Comparison of ENCODE assay signal across 20 cellular contexts in the genomic region with DNA sequence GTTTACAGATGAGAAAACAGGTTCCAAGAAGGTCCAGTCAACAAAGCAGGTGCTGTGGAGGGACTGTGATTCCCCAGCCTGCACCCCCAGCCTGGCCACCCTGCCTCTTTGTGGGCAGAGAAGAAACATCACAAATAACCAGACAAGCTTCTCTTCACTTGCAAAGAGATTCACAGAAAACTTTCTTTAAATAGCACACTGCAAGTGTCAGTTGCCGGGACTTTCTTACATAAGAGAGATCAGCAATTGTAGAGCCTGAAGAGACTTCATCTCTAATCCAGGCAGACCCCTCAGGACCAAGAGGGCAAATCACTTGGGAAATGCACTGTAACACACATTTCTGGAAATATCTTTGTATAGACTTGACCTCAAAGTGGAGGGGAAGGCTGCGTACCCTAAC. TPM values are rescaled to one million over a fixed set of nuclear protein-coding genes. Genes with fewer than 3 reads are reported as not detected.
"Had no signal": no experiment of that assay in that cellular context is flagged by ENCODE, and none has a peak within 500 bp of the region (broad histone marks: within the 10 kb centered on the region; RNA-seq: fewer than 3 reads in every experiment).

No MANE protein-coding gene starts in this region.

- H3K4me1 ChIP-seq: left lung, lower lobe of right lung, prostate gland, transverse colon, upper lobe of right lung, uterus had no signal

- DNase-seq: cortex of kidney; effector CD4-positive, alpha-beta T cell; left lung; lower lobe of right lung; naive thymus-derived CD8-positive, alpha-beta T cell; nephron progenitor cell; stimulated activated CD4-positive, alpha-beta T cell treated with anti-CD3 and anti-CD28 coated beads, Interleukin-12 subunit alpha, Interleukin-12 subunit beta, amount 100 ng/mL, for 4 hours; stimulated activated CD4-positive, alpha-beta T cell treated with anti-CD3 and anti-CD28 coated beads, Interleukin-1b, Interleukin-23, amount 100 ng/mL, for 48 hours; stimulated activated CD4-positive, alpha-beta T cell treated with anti-CD3 and anti-CD28 coated beads, Interleukin-4, amount 100 ng/mL, for 1 hour; stimulated activated CD8-positive, alpha-beta memory T cell treated with anti-CD3 and anti-CD28 coated beads, Interleukin-4, amount 100 ng/mL, for 48 hours; stimulated activated naive CD4-positive, alpha-beta T cell; stimulated activated naive CD8-positive, alpha-beta T cell treated with anti-CD3 and anti-CD28 coated beads, Interleukin-15, amount 100 ng/mL, for 72 hours; transverse colon; upper lobe of right lung; uterus had no signal

- H3K27ac ChIP-seq: left lung, lower lobe of right lung, prostate gland, thoracic aorta, transverse colon, upper lobe of right lung, uterus had no signal

- H3K4me3 ChIP-seq: left lung, lower lobe of right lung, prostate gland, smooth muscle cell, thoracic aorta, transverse colon, upper lobe of right lung, uterus had no signal

- H3K9me3 ChIP-seq: left lung, lower lobe of right lung, prostate gland, thoracic aorta, transverse colon, upper lobe of right lung, uterus had no signal

- H3K27me3 ChIP-seq: left lung, transverse colon, upper lobe of right lung, uterus had no signal

- ATAC-seq: left lung; lower lobe of right lung; naive thymus-derived CD8-positive, alpha-beta T cell; sciatic nerve; stimulated activated naive CD8-positive, alpha-beta T cell treated with anti-CD3 and anti-CD28 coated beads, Interleukin-15, amount 100 ng/mL, for 72 hours; upper lobe of right lung had no signal

RNA-seq across cellular contexts. Expression of gene OTUD7A, which starts 48.0 kb away (rescaled TPM):
- total RNA-seq: myocyte had no signal
- polyA plus RNA-seq: smooth muscle cell had no signal
